Comparison of ENCODE assay signal across 1 cellular context in genomic region chr1:151546006-151546925, GRCh38.
TF ChIP-seq lines count a peak whose summit lies in the region.

No MANE protein-coding gene starts in this region.

TF ChIP-seq in GM12891, 5 proteins besides CTCF, POLR2A, EP300 and RAD21 (continued from another document):
- TF ChIP-seq POLR2AphosphoS5 (IDR thresholded peaks at IDR 0.05; ENCODE audit: low read depth, low read length) (no peak), SPI1 (IDR thresholded peaks at IDR 0.05; ENCODE audit: low read depth, low read length) (no peak), PAX5 (IDR thresholded peaks at IDR 0.05; ENCODE audit: insufficient read depth, low read length, severe bottlenecking) (no peak), POU2F2 (IDR thresholded peaks at IDR 0.05; ENCODE audit: low read depth, low read length) (no peak)
